16 cellular contexts compared by ENCODE assay signal in the genomic region with DNA sequence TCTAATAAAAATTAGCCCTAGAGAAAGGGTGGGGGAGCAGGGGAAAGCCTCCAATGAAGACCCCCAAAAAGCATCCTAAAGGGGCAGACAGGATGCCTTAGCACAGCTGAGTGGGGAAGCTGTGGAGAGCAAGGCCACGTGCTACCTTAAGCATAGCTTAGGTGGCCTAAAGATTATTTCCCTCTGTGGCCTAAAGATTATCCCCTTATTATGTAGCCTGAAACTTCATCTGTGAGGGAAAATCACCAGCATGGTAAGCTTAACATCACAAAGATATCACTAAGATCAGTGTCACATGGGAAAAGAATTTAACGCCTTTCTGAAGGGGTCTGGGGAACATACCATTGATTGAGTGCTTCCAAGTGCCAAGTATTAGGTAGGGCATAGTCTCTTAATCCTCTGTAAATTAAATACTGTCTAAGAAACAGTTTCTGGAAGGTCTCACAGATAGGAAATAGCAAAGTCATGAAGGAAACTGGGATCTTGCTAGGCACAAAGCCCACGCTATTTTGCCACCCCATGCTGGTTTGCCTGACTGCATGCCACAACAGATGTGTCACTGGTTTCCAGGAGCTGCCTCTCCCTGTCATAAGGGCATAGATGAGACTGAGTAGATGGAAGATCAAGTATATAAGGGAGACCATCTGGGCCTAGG.
DNase-seq lines count a peak whose midpoint lies in the region; ATAC-seq lines count a peak whose summit lies in the region.
"Had no signal": no experiment of that assay in that cellular context is flagged by ENCODE, and none has a peak within 500 bp of the region (broad histone marks: within the 10 kb centered on the region; RNA-seq: fewer than 3 reads in every experiment).

No MANE protein-coding gene starts in this region.

- H3K27me3 ChIP-seq in GM23248 (replicated peaks; ENCODE audit: insufficient read depth) = no peaks in the 10 kb centered on the region

- peak overlapping the region; percentile 77 for H3K27ac ChIP-seq in GM23248

- H3K27ac Mint-ChIP-seq in activated T-cell treated with anti-CD3 and anti-CD28 coated beads, Interleukin-2, amount 50 U/mL, for 72 hours = no peak overlapping the region

- H3K4me1 Mint-ChIP-seq in activated T-cell treated with anti-CD3 and anti-CD28 coated beads, Interleukin-2, amount 50 U/mL, for 72 hours (ENCODE audit: low read depth) = peaks cover 19% of the 10 kb centered on the region
- H3K4me1 Mint-ChIP-seq: central memory CD8-positive, alpha-beta T cell had no signal

- H3K79me2 ChIP-seq in GM23248 (ENCODE audit: insufficient read depth) = no peaks in the 10 kb centered on the region

- peak overlapping the region; percentile 43 for H2AFZ ChIP-seq in GM23248

- H3F3A ChIP-seq in GM23248 (ENCODE audit: insufficient read depth) = peaks cover 14% of the 10 kb centered on the region; the same call in 1 of the 2 replicates

- no peak for ATAC-seq in activated T-cell treated with anti-CD3 and anti-CD28 coated beads, Interleukin-2, amount 50 U/mL, for 72 hours (replicated peaks in 1 of 2)
- ATAC-seq in HG02571 (IDR thresholded peaks at IDR 0.05; ENCODE audit: unreplicated experiment) = no peak
- ATAC-seq: GM12878, left colon had no signal

- in situ Hi-C loops in GM23248 (cut with MboI) = no loop called here

- 45 to 48% methylated on average over 3 of the region's 3 CpGs for WGBS in GM23248 (ENCODE audit: low coverage in 1 of 2, low lambda C conversion rate in 2 of 2, missing lambda C conversion rate in 2 of 2), 2 experiments

- no peaks in the 10 kb centered on the region for H4K20me1 ChIP-seq in GM23248 (ENCODE audit: insufficient read depth)

- no peaks in the 10 kb centered on the region for H3K9me3 Mint-ChIP-seq in activated T-cell treated with anti-CD3 and anti-CD28 coated beads, Interleukin-2, amount 50 U/mL, for 72 hours
- H3K9me3 Mint-ChIP-seq: central memory CD8-positive, alpha-beta T cell had no signal

- no peaks in the 10 kb centered on the region for H3K9me3 ChIP-seq in GM23248 (ENCODE audit: low read depth)
- H3K9me3 ChIP-seq: Caco-2 had no signal

- no peaks in the 10 kb centered on the region for H3K27me3 Mint-ChIP-seq in activated T-cell treated with anti-CD3 and anti-CD28 coated beads, Interleukin-2, amount 50 U/mL, for 72 hours (ENCODE audit: low read depth)
- H3K27me3 Mint-ChIP-seq: central memory CD8-positive, alpha-beta T cell had no signal

- H3K36me3 ChIP-seq in GM23248 (ENCODE audit: low read depth) = no peaks in the 10 kb centered on the region

- no peaks in the 10 kb centered on the region for H3K36me3 Mint-ChIP-seq in activated T-cell treated with anti-CD3 and anti-CD28 coated beads, Interleukin-2, amount 50 U/mL, for 72 hours (ENCODE audit: insufficient read depth in 2 of 2)

- no peak overlapping the region for H3K4me3 Mint-ChIP-seq in activated T-cell treated with anti-CD3 and anti-CD28 coated beads, Interleukin-2, amount 50 U/mL, for 72 hours
- H3K4me3 Mint-ChIP-seq: central memory CD8-positive, alpha-beta T cell; nephron had no signal

- no peak overlapping the region for H3K4me3 ChIP-seq in GM23248
- H3K4me3 ChIP-seq in skeletal muscle cell (ENCODE audit: low read depth, low read length) = no peak overlapping the region
- H3K4me3 ChIP-seq: GM12878 had no signal

- peak; percentile 81 for DNase-seq in GM23248
- DNase-seq in SW 1271 (lab: John Stamatoyannopoulos, UW) = peak; percentile 16 to 45
- peak; percentile 11 for DNase-seq in fibroblast of gingiva (ENCODE audit: low read depth)
- DNase-seq in skeletal muscle cell (ENCODE audit: low read depth) = peak; percentile 21
- no peak for DNase-seq in activated CD4-positive, alpha-beta T cell treated with anti-CD3 and anti-CD28 coated beads, Interleukin-2, amount 50 U/mL, for 4 hours
- DNase-seq in effector CD4-positive, alpha-beta T cell = no peak
- no peak for DNase-seq in activated T-cell treated with anti-CD3 and anti-CD28 coated beads, Interleukin-2, amount 50 U/mL, for 72 hours
- DNase-seq: activated CD4-positive, CD25-positive, alpha-beta regulatory T cell treated with anti-CD3 and anti-CD28 coated beads, Interleukin-2, amount 50 U/mL, for 72 hours; Caco-2; HCEC 1CT; left colon; small intestine had no signal

- H3K9ac ChIP-seq in GM23248 = peak overlapping the region; percentile 44

- peaks cover 16% of the 10 kb centered on the region for H3K4me1 ChIP-seq in GM23248 (ENCODE audit: insufficient read depth)
- H3K4me1 ChIP-seq: Caco-2 had no signal

- no peaks in the 10 kb centered on the region for H3K9me2 ChIP-seq in GM23248 (ENCODE audit: insufficient read depth)

- H3K4me2 ChIP-seq in GM23248 (ENCODE audit: unreplicated experiment) = peak overlapping the region; percentile 38

Comparison
In these comparisons a context has a peak if more than half of its experiments do, and no peak if none do; other contexts are left out.
1. DNase-seq: peak in GM23248 (single experiment), SW 1271 (2 of 2), fibroblast of gingiva (single experiment) and skeletal muscle cell (single experiment); none in activated CD4-positive, alpha-beta T cell treated with anti-CD3 and anti-CD28 coated beads, Interleukin-2, amount 50 U/mL, for 4 hours (0 of 2), effector CD4-positive, alpha-beta T cell (single experiment) and activated T-cell treated with anti-CD3 and anti-CD28 coated beads, Interleukin-2, amount 50 U/mL, for 72 hours (0 of 2).